25 cellular contexts compared by ENCODE assay signal in the genomic region with DNA sequence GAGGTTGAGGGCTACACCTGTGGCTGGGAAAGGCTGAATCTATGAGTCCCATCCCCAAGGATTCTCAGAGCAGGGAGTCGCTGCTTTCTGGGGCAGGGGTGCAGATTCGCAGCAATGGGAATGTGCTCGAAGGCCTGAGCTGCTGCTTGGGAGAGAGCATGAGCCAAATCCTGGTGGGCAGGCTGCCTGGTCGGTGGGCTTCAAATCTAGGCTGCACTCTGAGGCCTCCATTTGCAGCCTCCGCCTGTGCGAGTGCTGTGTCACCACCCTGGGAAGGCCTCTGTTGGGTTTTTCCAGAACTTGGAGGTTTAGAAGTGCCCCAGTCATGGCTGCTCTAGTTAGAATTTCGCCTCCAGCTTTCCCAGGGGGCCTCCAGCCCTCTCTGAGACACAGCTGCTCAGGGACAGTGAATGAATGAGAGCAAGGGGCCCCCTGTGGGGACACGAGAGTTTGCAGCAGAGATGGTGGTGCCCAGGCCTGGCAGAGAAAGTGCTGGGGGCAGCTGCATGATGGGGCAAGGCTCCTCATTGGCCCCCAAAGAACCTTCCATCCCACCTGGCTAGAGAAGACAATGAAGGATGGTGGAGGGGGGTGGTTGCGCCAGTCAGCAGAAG. TPM values are rescaled to one million over a fixed set of nuclear protein-coding genes. Genes with fewer than 3 reads are reported as not detected.
DNase-seq lines count a peak whose midpoint lies in the region; ATAC-seq, FAIRE-seq and TF ChIP-seq lines count a peak whose summit lies in the region.
"Had no signal": no experiment of that assay in that cellular context is flagged by ENCODE, and none has a peak within 500 bp of the region (broad histone marks: within the 10 kb centered on the region; RNA-seq: fewer than 3 reads in every experiment).

No MANE protein-coding gene starts in this region.

- no peak for TF ChIP-seq POLR2A in endothelial cell of umbilical vein (IDR thresholded peaks at IDR 0.05; ENCODE audit: low read depth, low read length)

- POLR2A ChIA-PET in SK-N-SH (lab: Yijun Ruan, JAX) (no interaction called here), endothelial cell of umbilical vein (lab: Charles Lee) (no interaction called here)

- H3K4me3 ChIP-seq in SK-N-SH (ENCODE audit: low read depth in 2 of 2, low read length in 1 of 2) (no peak overlapping the region), Karpas-422 (ENCODE audit: low read length) (no peak overlapping the region), endothelial cell of umbilical vein (replicated peaks in 1 of 3; ENCODE audit: insufficient read depth in 1 of 3, low read depth in 1 of 3, low read length in 3 of 3) (no peak overlapping the region), smooth muscle cell (no peak overlapping the region)
- H3K4me3 ChIP-seq: heart right ventricle, MG63, spleen, upper lobe of right lung had no signal

- H3K9me1 ChIP-seq in endothelial cell of umbilical vein (replicated peaks; ENCODE audit: control insufficient read depth, extremely low read depth, insufficient read depth, low read length) = no peaks in the 10 kb centered on the region

- H3K36me3 Mint-ChIP-seq in activated T-helper 1 cell treated with anti-CD3 and anti-CD28 coated beads, Interleukin-12 subunit alpha, Interleukin-12 subunit beta, Interleukin-2, Interleukin-4 antibody, amounts not matched to agents 30 ng/mL and 10 ng/mL and 1 ng/mL, durations not matched to agents 14 hours and 24 hours and 36 hours (ENCODE audit: low read depth) = peaks cover 3% of the 10 kb centered on the region
- H3K36me3 Mint-ChIP-seq: activated CD4-positive, alpha-beta memory T cell treated with anti-CD3 and anti-CD28 coated beads for 36 hours; brain; mesothelial cell of epicardium; stimulated activated memory B cell treated with anti-CD40 and anti-IgM and Interleukin-4, amounts not matched to agents 10 μg/mL and 1 μg/mL and 100 μg/mL, for 72 hours had no signal

- H2AFZ ChIP-seq in SK-N-SH (ENCODE audit: low read depth) (peak overlapping the region; percentile 20; the same call in 1 of the 2 replicates), Karpas-422 (ENCODE audit: low read length) (no peak overlapping the region), endothelial cell of umbilical vein (ENCODE audit: low read depth, low read length) (peak overlapping the region; percentile 2), smooth muscle cell (ENCODE audit: low read depth) (no peak overlapping the region)

- H3F3A ChIP-seq in SK-N-SH (replicated peaks; ENCODE audit: insufficient read depth) = no peaks in the 10 kb centered on the region
- H3F3A ChIP-seq in smooth muscle cell (ENCODE audit: low read depth) = no peaks in the 10 kb centered on the region

- CTCF ChIA-PET in SK-N-SH (lab: Yijun Ruan, JAX) = interaction anchor here (1.1 to 1.6 kb wide), 4 partner anchors 21 to 39 kb away, joined by 3 to 6 read pairs (median 5); no protein-coding TSS in a partner anchor
- CTCF ChIA-PET in endothelial cell of umbilical vein (lab: Charles Lee) = interaction anchor here (0.9 to 3.1 kb wide), 3 partner anchors 18 to 34 kb away, joined by 3 to 11 read pairs (median 7); no protein-coding TSS in a partner anchor

- H4K20me1 ChIP-seq in SK-N-SH (ENCODE audit: insufficient read depth) = no peaks in the 10 kb centered on the region
- no peaks in the 10 kb centered on the region for H4K20me1 ChIP-seq in Karpas-422 (ENCODE audit: insufficient read depth, low read depth, low read length)
- no peaks in the 10 kb centered on the region for H4K20me1 ChIP-seq in endothelial cell of umbilical vein (replicated peaks; ENCODE audit: control insufficient read depth, extremely low read depth, insufficient read depth, low read length)
- no peaks in the 10 kb centered on the region for H4K20me1 ChIP-seq in smooth muscle cell (ENCODE audit: low read depth)

- H3K9me2 ChIP-seq in SK-N-SH (no peaks in the 10 kb centered on the region), Karpas-422 (replicated peaks; ENCODE audit: insufficient read depth, low read length) (no peaks in the 10 kb centered on the region)

- TF ChIP-seq RAD21 in SK-N-SH (IDR thresholded peaks at IDR 0.05; ENCODE audit: low read length) = no peak

- H3K27me3 ChIP-seq in SK-N-SH (ENCODE audit: insufficient read depth) (no peaks in the 10 kb centered on the region), Karpas-422 (ENCODE audit: low read length) (no peaks in the 10 kb centered on the region), endothelial cell of umbilical vein (ENCODE audit: control insufficient read depth in 2 of 2, insufficient read depth in 2 of 2, low read length in 2 of 2) (no peaks in the 10 kb centered on the region), smooth muscle cell (ENCODE audit: low read depth) (no peaks in the 10 kb centered on the region)
- H3K27me3 ChIP-seq: foreskin keratinocyte, heart right ventricle, MG63, upper lobe of right lung had no signal

- ATAC-seq in SK-N-SH treated with all-trans-retinoic acid at 6 μM for 48 hours (no peak), HG03432 (IDR thresholded peaks at IDR 0.05; ENCODE audit: unreplicated experiment) (no peak)
- ATAC-seq: heart right ventricle; left colon; naive thymus-derived CD4-positive, alpha-beta T cell; stimulated activated memory B cell treated with anti-CD40 and anti-IgM and Interleukin-4, amounts not matched to agents 10 μg/mL and 1 μg/mL and 100 μg/mL, for 72 hours; upper lobe of right lung had no signal

- H3K4me1 Mint-ChIP-seq in activated T-helper 1 cell treated with anti-CD3 and anti-CD28 coated beads, Interleukin-12 subunit alpha, Interleukin-12 subunit beta, Interleukin-2, Interleukin-4 antibody, amounts not matched to agents 30 ng/mL and 10 ng/mL and 1 ng/mL, durations not matched to agents 14 hours and 24 hours and 36 hours (ENCODE audit: low read depth) = peaks cover 6% of the 10 kb centered on the region
- H3K4me1 Mint-ChIP-seq: brain; mesothelial cell of epicardium; stimulated activated memory B cell treated with anti-CD40 and anti-IgM and Interleukin-4, amounts not matched to agents 10 μg/mL and 1 μg/mL and 100 μg/mL, for 72 hours had no signal

- H3K4me1 ChIP-seq in SK-N-SH (ENCODE audit: control insufficient read depth in 1 of 2, insufficient read depth in 2 of 2, low read depth in 1 of 2, low read length in 1 of 2) (peaks cover 0 to 15% of the 10 kb centered on the region in 2 experiments; a peak in 1 of 4 replicates), Karpas-422 (ENCODE audit: low read length) (peaks cover 28% of the 10 kb centered on the region), endothelial cell of umbilical vein (ENCODE audit: control insufficient read depth, extremely low read depth, insufficient read depth, low read length) (peaks cover 11% of the 10 kb centered on the region), smooth muscle cell (ENCODE audit: low read depth) (peaks cover 5% of the 10 kb centered on the region)
- H3K4me1 ChIP-seq: upper lobe of right lung had no signal

- no peaks in the 10 kb centered on the region for H3K9me3 Mint-ChIP-seq in activated T-helper 1 cell treated with anti-CD3 and anti-CD28 coated beads, Interleukin-12 subunit alpha, Interleukin-12 subunit beta, Interleukin-2, Interleukin-4 antibody, amounts not matched to agents 30 ng/mL and 10 ng/mL and 1 ng/mL, durations not matched to agents 14 hours and 24 hours and 36 hours
- H3K9me3 Mint-ChIP-seq: activated CD4-positive, alpha-beta memory T cell treated with anti-CD3 and anti-CD28 coated beads for 36 hours had no signal

- no peaks in the 10 kb centered on the region for H3K36me3 ChIP-seq in SK-N-SH (replicated peaks in 1 of 2; ENCODE audit: control insufficient read depth in 1 of 2, insufficient read depth in 2 of 2, low read length in 1 of 2)
- no peaks in the 10 kb centered on the region for H3K36me3 ChIP-seq in Karpas-422 (ENCODE audit: insufficient read depth, low read length)
- H3K36me3 ChIP-seq in endothelial cell of umbilical vein (ENCODE audit: control insufficient read depth in 2 of 2, extremely low read depth in 1 of 2, insufficient read depth in 2 of 2, low read length in 2 of 2) = no peaks in the 10 kb centered on the region
- H3K36me3 ChIP-seq in smooth muscle cell (ENCODE audit: low read depth) = no peaks in the 10 kb centered on the region
- H3K36me3 ChIP-seq: heart right ventricle, MG63, spleen, upper lobe of right lung had no signal

- H3K9ac ChIP-seq in SK-N-SH = no peak overlapping the region
- H3K9ac ChIP-seq in Karpas-422 (ENCODE audit: low read length) = no peak overlapping the region
- no peak overlapping the region for H3K9ac ChIP-seq in endothelial cell of umbilical vein (replicated peaks; ENCODE audit: extremely low read depth, insufficient read depth, low read length)
- no peak overlapping the region for H3K9ac ChIP-seq in smooth muscle cell (ENCODE audit: low read depth)

- BruUV-seq in endothelial cell of umbilical vein (replicated peaks; lab: Mats Ljungman, UMichigan) = no TSS peak

- FAIRE-seq in endothelial cell of umbilical vein (lab: Jason Lieb, UNC) = no peak

- no peak overlapping the region for H3K4me3 Mint-ChIP-seq in activated T-helper 1 cell treated with anti-CD3 and anti-CD28 coated beads, Interleukin-12 subunit alpha, Interleukin-12 subunit beta, Interleukin-2, Interleukin-4 antibody, amounts not matched to agents 30 ng/mL and 10 ng/mL and 1 ng/mL, durations not matched to agents 14 hours and 24 hours and 36 hours
- H3K4me3 Mint-ChIP-seq: activated CD4-positive, alpha-beta memory T cell treated with anti-CD3 and anti-CD28 coated beads for 36 hours; brain; mesothelial cell of epicardium; naive thymus-derived CD4-positive, alpha-beta T cell; stimulated activated memory B cell treated with anti-CD40 and anti-IgM and Interleukin-4, amounts not matched to agents 10 μg/mL and 1 μg/mL and 100 μg/mL, for 72 hours had no signal

- H3K27ac ChIP-seq in SK-N-SH (ENCODE audit: low read depth in 2 of 2, low read length in 1 of 2) (no peak overlapping the region), Karpas-422 (ENCODE audit: low read length) (no peak overlapping the region), endothelial cell of umbilical vein (ENCODE audit: insufficient read depth, low read depth, low read length) (no peak overlapping the region), smooth muscle cell (ENCODE audit: low read depth) (no peak overlapping the region)
- H3K27ac ChIP-seq: foreskin keratinocyte, heart right ventricle, spleen, upper lobe of right lung had no signal

- H3K9me3 ChIP-seq in SK-N-SH (no peaks in the 10 kb centered on the region), Karpas-422 (ENCODE audit: low read length) (no peaks in the 10 kb centered on the region), endothelial cell of umbilical vein (replicated peaks; ENCODE audit: control insufficient read depth, insufficient read depth, low read length) (no peaks in the 10 kb centered on the region), smooth muscle cell (replicated peaks; ENCODE audit: low read depth) (no peaks in the 10 kb centered on the region)
- H3K9me3 ChIP-seq: heart right ventricle, MG63, spleen, upper lobe of right lung had no signal

- intact Hi-C loops in endothelial cell of umbilical vein (cut with micrococcal nuclease) = no loop called here
- intact Hi-C loops in activated T-helper 1 cell treated with anti-CD3 and anti-CD28 coated beads, Interleukin-12 subunit alpha, Interleukin-12 subunit beta, Interleukin-2, Interleukin-4 antibody, amounts not matched to agents 30 ng/mL and 10 ng/mL and 1 ng/mL, durations not matched to agents 14 hours and 24 hours and 36 hours (cut with micrococcal nuclease) = no loop called here

- TF ChIP-seq EP300 in SK-N-SH (IDR thresholded peaks at IDR 0.05; ENCODE audit: borderline replicate concordance in 1 of 2, low read depth in 1 of 2, low read length in 1 of 2) = no peak

- H3K79me2 ChIP-seq in SK-N-SH (ENCODE audit: insufficient read depth) (no peaks in the 10 kb centered on the region), Karpas-422 (ENCODE audit: low read length) (no peaks in the 10 kb centered on the region), endothelial cell of umbilical vein (ENCODE audit: control insufficient read depth, insufficient read depth, low read length) (no peaks in the 10 kb centered on the region), smooth muscle cell (ENCODE audit: low read depth) (no peaks in the 10 kb centered on the region)

- dilution Hi-C loops in endothelial cell of umbilical vein (cut with MboI; ENCODE audit: extremely low pct_ligation_motif_present, low sequenced_read_pairs) = no loop called here

- no peak for DNase-seq in SK-N-SH
- peak; percentile 61 for DNase-seq in Karpas-422
- no peak for DNase-seq in endothelial cell of umbilical vein (ENCODE audit: low read depth, low spot score)
- DNase-seq in smooth muscle cell (lab: John Stamatoyannopoulos, UW; ENCODE audit: unreplicated experiment) = no peak
- no peak for DNase-seq in activated T-helper 1 cell treated with anti-CD3 and anti-CD28 coated beads, Interleukin-12 subunit alpha, Interleukin-12 subunit beta, Interleukin-2, Interleukin-4 antibody, amounts not matched to agents 30 ng/mL and 10 ng/mL and 1 ng/mL, durations not matched to agents 14 hours and 24 hours and 36 hours (ENCODE audit: low spot score)
- DNase-seq in Kasumi-1 (lab: John Stamatoyannopoulos, UW) = no peak
- DNase-seq: activated CD4-positive, alpha-beta memory T cell treated with anti-CD3 and anti-CD28 coated beads for 36 hours; activated T-cell treated with anti-CD3 and anti-CD28 coated beads, Interleukin-2, amount 50 U/mL, for 1 hour; erythroblast; heart right ventricle; left colon; naive thymus-derived CD4-positive, alpha-beta T cell; NCI-H1436 treated with DMSO at 0.1 percent for 48 hours; NCI-H82; SHP77 treated with DMSO at 0.1 percent for 48 hours; spleen; stimulated activated CD4-positive, alpha-beta T cell treated with anti-CD3 and anti-CD28 coated beads, Interleukin-2, amount 100 ng/mL, for 48 hours; upper lobe of right lung had no signal

- WGBS in SK-N-SH (ENCODE audit: low lambda C conversion rate) = 90% methylated on average over 8 of the region's 9 CpGs
- 87% methylated on average over 9 of the region's 9 CpGs for WGBS in smooth muscle cell (ENCODE audit: low lambda C conversion rate)

- H3K27me3 Mint-ChIP-seq in activated T-helper 1 cell treated with anti-CD3 and anti-CD28 coated beads, Interleukin-12 subunit alpha, Interleukin-12 subunit beta, Interleukin-2, Interleukin-4 antibody, amounts not matched to agents 30 ng/mL and 10 ng/mL and 1 ng/mL, durations not matched to agents 14 hours and 24 hours and 36 hours (ENCODE audit: insufficient read depth) = peaks cover 4% of the 10 kb centered on the region
- H3K27me3 Mint-ChIP-seq: activated CD4-positive, alpha-beta memory T cell treated with anti-CD3 and anti-CD28 coated beads for 36 hours had no signal

- TF ChIP-seq CTCF in SK-N-SH (IDR thresholded peaks at IDR 0.05) = no peak
- TF ChIP-seq CTCF in endothelial cell of umbilical vein (IDR thresholded peaks at IDR 0.05; ENCODE audit: extremely low read depth in 1 of 2, insufficient read depth in 1 of 2, low read depth in 1 of 2, low read length in 2 of 2) = no peak
- TF ChIP-seq CTCF in smooth muscle cell (IDR thresholded peaks at IDR 0.05; ENCODE audit: borderline replicate concordance, insufficient read depth, poor library complexity, severe bottlenecking) = no peak

- H3K4me2 ChIP-seq in SK-N-SH (peak overlapping the region; percentile 8; the same call in 1 of the 2 replicates), Karpas-422 (ENCODE audit: low read depth, low read length, poor library complexity, severe bottlenecking) (no peak overlapping the region), endothelial cell of umbilical vein (ENCODE audit: insufficient read depth, low read length) (no peak overlapping the region), smooth muscle cell (peak overlapping the region; percentile 4)

- no peak overlapping the region for H3K27ac Mint-ChIP-seq in activated T-helper 1 cell treated with anti-CD3 and anti-CD28 coated beads, Interleukin-12 subunit alpha, Interleukin-12 subunit beta, Interleukin-2, Interleukin-4 antibody, amounts not matched to agents 30 ng/mL and 10 ng/mL and 1 ng/mL, durations not matched to agents 14 hours and 24 hours and 36 hours
- H3K27ac Mint-ChIP-seq: activated CD4-positive, alpha-beta memory T cell treated with anti-CD3 and anti-CD28 coated beads for 36 hours; brain; mesothelial cell of epicardium; naive thymus-derived CD4-positive, alpha-beta T cell; stimulated activated memory B cell treated with anti-CD40 and anti-IgM and Interleukin-4, amounts not matched to agents 10 μg/mL and 1 μg/mL and 100 μg/mL, for 72 hours had no signal

RNA-seq across cellular contexts. Expression of a gene that starts 31.1 kb away (rescaled TPM):
- polyA plus RNA-seq in SK-N-SH (2012; rRNA removed) (6.9 and 7.9 TPM in 2 replicates), endothelial cell of umbilical vein (4.1 and 4.5 TPM in 2 replicates), smooth muscle cell (40.6 and 46.6 TPM in 2 replicates)
- polyA plus RNA-seq in SK-N-SH (2012; cell fraction: cytosol; rRNA removed) = 7.3 and 8.1 TPM in 2 replicates
- 9.7 and 9.9 TPM in 2 replicates for polyA plus RNA-seq in SK-N-SH (2012; cell fraction: nucleus; rRNA removed)
- 5.9 and 7.7 TPM in 2 replicates for total RNA-seq in Karpas-422 (2014; rRNA removed; shearing (Covaris generic); ENCODE audit: low replicate concordance)
- total RNA-seq in endothelial cell of umbilical vein (9.0 and 11.7 TPM in 2 replicates), smooth muscle cell (29.8 and 30.4 TPM in 2 replicates)
- polyA plus RNA-seq in endothelial cell of umbilical vein (2011; cell fraction: cytosol; rRNA removed) = 3.8 and 4.3 TPM in 2 replicates
- polyA plus RNA-seq in endothelial cell of umbilical vein (2011; cell fraction: nucleus; rRNA removed) = 4.2 and 4.7 TPM in 2 replicates
- 14.3 and 15.7 TPM in 2 replicates for polyA plus RNA-seq in endothelial cell of umbilical vein (2012)
- polyA minus RNA-seq in endothelial cell of umbilical vein = 5.8 and 7.9 TPM in 2 replicates
- polyA minus RNA-seq in endothelial cell of umbilical vein (2011; cell fraction: cytosol; rRNA and poly(A)+ RNA removed) = 12.7 TPM
- polyA minus RNA-seq in endothelial cell of umbilical vein (2011; cell fraction: nucleus; rRNA and poly(A)+ RNA removed) = 3.4 and 3.6 TPM in 2 replicates
- total RNA-seq in activated T-helper 1 cell treated with anti-CD3 and anti-CD28 coated beads, Interleukin-12 subunit alpha, Interleukin-12 subunit beta, Interleukin-2, Interleukin-4 antibody, amounts not matched to agents 30 ng/mL and 10 ng/mL and 1 ng/mL, durations not matched to agents 14 hours and 24 hours and 36 hours = 14.7 and 14.8 TPM in 2 replicates

Comparison
In these comparisons a context has a peak if more than half of its experiments do, and no peak if none do; other contexts are left out.
1. H2AFZ ChIP-seq: peak in SK-N-SH (single experiment) and endothelial cell of umbilical vein (single experiment); none in Karpas-422 (single experiment) and smooth muscle cell (single experiment).
2. H3K4me2 ChIP-seq: peak in SK-N-SH (single experiment) and smooth muscle cell (single experiment); none in Karpas-422 (single experiment) and endothelial cell of umbilical vein (single experiment).